ENCODE assay signal across 8 cellular contexts in the genomic region with DNA sequence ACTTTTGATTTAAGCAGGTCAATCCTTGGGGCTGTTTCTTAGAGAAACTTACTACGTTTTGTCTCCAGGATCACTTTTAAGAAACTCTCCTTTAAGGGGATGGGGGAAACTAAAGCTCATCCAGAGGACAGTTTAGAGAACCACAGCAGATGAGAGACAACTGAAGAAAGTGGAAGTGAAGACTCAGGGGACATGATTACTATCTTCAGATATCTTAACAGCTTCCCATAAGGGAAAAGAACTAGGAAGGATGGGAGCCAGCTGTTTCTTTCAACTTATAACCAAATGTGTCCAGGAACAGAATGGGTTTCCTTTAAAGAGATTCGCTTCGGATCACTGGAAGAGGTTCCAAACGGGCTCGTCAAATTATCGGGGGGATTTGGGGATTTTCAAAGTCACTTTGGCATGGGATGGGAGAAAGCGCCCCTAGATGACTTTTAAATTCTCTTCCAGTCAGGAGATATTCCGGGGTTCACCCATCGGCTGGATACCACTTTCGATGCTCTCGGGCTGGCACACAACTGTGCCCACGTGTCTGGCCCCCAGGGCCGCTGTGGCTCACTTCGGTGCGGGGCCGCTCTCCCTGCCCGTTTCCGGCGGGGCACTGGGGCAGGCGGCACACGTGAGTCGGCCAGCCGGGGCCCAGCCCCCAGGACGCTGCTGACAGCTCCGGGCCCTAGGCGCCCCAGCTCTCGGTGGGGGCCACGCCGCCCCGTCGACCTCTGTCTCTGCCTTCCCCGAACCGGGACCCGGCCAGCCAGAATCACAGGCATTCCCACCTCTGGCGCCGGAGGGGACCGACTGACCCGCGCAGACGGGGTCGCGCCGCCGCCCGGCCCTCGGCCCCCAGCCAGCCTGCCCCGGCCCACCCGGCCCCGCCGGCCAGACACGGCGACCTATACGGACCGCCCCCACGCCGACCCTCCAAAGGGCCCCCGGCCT. TPM values are rescaled to one million over a fixed set of nuclear protein-coding genes. Genes with fewer than 3 reads are reported as not detected.
DNase-seq lines count a peak whose midpoint lies in the region; ATAC-seq and TF ChIP-seq lines count a peak whose summit lies in the region.

No MANE protein-coding gene starts in this region.

- H3K9me3 ChIP-seq in Peyer's patch (no peaks in the 10 kb centered on the region), upper lobe of right lung (no peaks in the 10 kb centered on the region)

- intact Hi-C loops in upper lobe of right lung (cut with DNase I) = no loop called here

- peak; percentile 66 for ATAC-seq in GM18868 (IDR thresholded peaks at IDR 0.05; ENCODE audit: unreplicated experiment)
- ATAC-seq in HG03135 (IDR thresholded peaks at IDR 0.05; ENCODE audit: unreplicated experiment) = peak; percentile 44
- ATAC-seq in upper lobe of right lung = peak; percentile 89

- H3K4me3 ChIP-seq in Peyer's patch = peak overlapping the region; percentile 87 to 99 (median 96)
- peak overlapping the region; percentile 68 for H3K4me3 ChIP-seq in upper lobe of right lung

- TF ChIP-seq POLR2A in Peyer's patch (IDR thresholded peaks at IDR 0.05) = no peak

- H3K4me1 ChIP-seq in Peyer's patch = peaks cover 0 to 43% (median 2%) of the 10 kb centered on the region in 4 donors
- H3K4me1 ChIP-seq in upper lobe of right lung = peaks cover 14% of the 10 kb centered on the region

- peak in 1 of 6 experiments; percentile 4 for TF ChIP-seq CTCF in Peyer's patch (IDR thresholded peaks at IDR 0.05)
- no peak for TF ChIP-seq CTCF in upper lobe of right lung (IDR thresholded peaks at IDR 0.05)

- H3K27me3 ChIP-seq in Peyer's patch (no peaks in the 10 kb centered on the region), upper lobe of right lung (no peaks in the 10 kb centered on the region)

- H3K36me3 ChIP-seq in Peyer's patch = no peaks in the 10 kb centered on the region
- no peaks in the 10 kb centered on the region for H3K36me3 ChIP-seq in upper lobe of right lung

- H3K27ac ChIP-seq in Peyer's patch = peak overlapping the region; percentile 91 to 99 (median 95)
- peak overlapping the region; percentile 90 for H3K27ac ChIP-seq in upper lobe of right lung

- DNase-seq in AG08396 (ENCODE audit: low spot score) (peak; percentile 80), Peyer's patch (peak; percentile 71 to 80 (median 72)), activated gamma-delta T cell treated with Interleukin-2 at 50 U/mL for 16 hours (peak; percentile 38), germinal center (ENCODE audit: low spot score) (peak; percentile 72), occipital lobe (lab: John Stamatoyannopoulos, UW) (peak; percentile 17), upper lobe of right lung (peak; percentile 84)

RNA-seq across cellular contexts. Expression of gene SCMH1, which starts 1.0 kb away (rescaled TPM):
- 100 to 1,000 TPM in 1 of 4 donors, 10 to 100 TPM in 3; 27.1 to 116 (median 52.9) TPM for total RNA-seq in Peyer's patch
- total RNA-seq in occipital lobe = 45.5 TPM
- total RNA-seq in upper lobe of right lung = 37.2 TPM

Comparison
In these comparisons a context has a peak if more than half of its experiments do, and no peak if none do; other contexts are left out.
1. Peak in every context shown above with its lines: DNase-seq, ATAC-seq, H3K4me3 ChIP-seq and H3K27ac ChIP-seq.
2. DNase-seq: peak in every context shown above with its lines; median percentile 84 in upper lobe of right lung; 80 in AG08396; 72 in Peyer's patch; 72 in germinal center; 38 in activated gamma-delta T cell treated with Interleukin-2 at 50 U/mL for 16 hours; 17 in occipital lobe.